In the genomic region with DNA sequence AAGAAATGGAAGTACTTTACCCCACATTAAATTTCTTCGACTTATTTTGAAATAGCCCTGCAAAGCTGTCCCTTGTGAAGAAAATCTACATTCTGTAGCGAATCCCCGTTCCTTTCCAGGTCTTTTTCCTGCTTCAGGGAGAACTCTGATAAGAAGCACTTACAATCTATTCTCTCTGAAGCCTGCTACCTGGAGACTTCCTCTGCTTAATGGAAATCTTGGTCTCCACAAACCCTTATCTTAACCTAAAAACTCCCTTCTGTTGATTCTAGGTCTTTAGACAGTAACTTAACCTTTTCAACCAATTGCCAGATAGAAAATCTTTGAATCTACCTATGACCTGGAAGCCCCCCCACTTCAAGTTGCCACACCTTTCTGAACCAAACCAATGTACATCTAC, we compare ENCODE assay signal across 14 cellular contexts. TPM values are rescaled to one million over a fixed set of nuclear protein-coding genes. Genes with fewer than 3 reads are reported as not detected.
A peak's percentile ranks its signal among the peaks of the same experiment; 100 is the strongest.
DNase-seq lines count a peak whose midpoint lies in the region; ATAC-seq and TF ChIP-seq lines count a peak whose summit lies in the region.
"Had no signal": no experiment of that assay in that cellular context is flagged by ENCODE, and none has a peak within 500 bp of the region (broad histone marks: within the 10 kb centered on the region; RNA-seq: fewer than 3 reads in every experiment).

No MANE protein-coding gene starts in this region.

- POLR2A ChIA-PET in activated CD4-positive, alpha-beta T cell treated with anti-CD3 and anti-CD28 coated beads, Interleukin-2, amount 10 ng/mL, durations not matched to agents 7 days and 5 days (lab: Charles Lee), result interaction anchor here (0.7 to 1.5 kb wide), 2 partner anchors 11 to 67 kb away, joined by 3 read pairs; partner anchors contain the start of gene FOXK2

- no peaks in the 10 kb centered on the region for H3K27me3 Mint-ChIP-seq in activated CD4-positive, alpha-beta T cell treated with anti-CD3 and anti-CD28 coated beads, Interleukin-2, amount 10 ng/mL, durations not matched to agents 7 days and 5 days
- H3K27me3 Mint-ChIP-seq in T-helper 17 cell (no peaks in the 10 kb centered on the region), progenitor cell of endocrine pancreas (no peaks in the 10 kb centered on the region)
- no peaks in the 10 kb centered on the region for H3K27me3 Mint-ChIP-seq in central memory CD8-positive, alpha-beta T cell
- H3K27me3 Mint-ChIP-seq: stimulated activated naive B cell treated with anti-CD40 and anti-IgM and Interleukin-4, amounts not matched to agents 10 μg/mL and 1 μg/mL and 100 μg/mL, for 72 hours had no signal

- no peak for TF ChIP-seq CTCF in progenitor cell of endocrine pancreas (IDR thresholded peaks at IDR 0.05; ENCODE audit: unreplicated experiment)

- peak overlapping the region; percentile 94 for H3K27ac Mint-ChIP-seq in activated CD4-positive, alpha-beta T cell treated with anti-CD3 and anti-CD28 coated beads, Interleukin-2, amount 10 ng/mL, durations not matched to agents 7 days and 5 days
- peak overlapping the region; percentile 96 for H3K27ac Mint-ChIP-seq in T-helper 17 cell
- H3K27ac Mint-ChIP-seq in central memory CD8-positive, alpha-beta T cell (ENCODE audit: low read depth), result no peak overlapping the region
- H3K27ac Mint-ChIP-seq in progenitor cell of endocrine pancreas, result no peak overlapping the region

- H3K4me1 Mint-ChIP-seq in activated CD4-positive, alpha-beta T cell treated with anti-CD3 and anti-CD28 coated beads, Interleukin-2, amount 10 ng/mL, durations not matched to agents 7 days and 5 days, result peaks cover 41% of the 10 kb centered on the region
- H3K4me1 Mint-ChIP-seq in T-helper 17 cell (peaks cover 29% of the 10 kb centered on the region), progenitor cell of endocrine pancreas (ENCODE audit: low read depth) (peaks cover 8% of the 10 kb centered on the region)
- peaks cover 29% of the 10 kb centered on the region for H3K4me1 Mint-ChIP-seq in central memory CD8-positive, alpha-beta T cell

- CTCF ChIA-PET in activated CD4-positive, alpha-beta T cell treated with anti-CD3 and anti-CD28 coated beads, Interleukin-2, amount 10 ng/mL, durations not matched to agents 7 days and 5 days (lab: Charles Lee), result no interaction called here

- no peak for DNase-seq in activated CD4-positive, alpha-beta T cell treated with anti-CD3 and anti-CD28 coated beads, Interleukin-2, amount 10 ng/mL, durations not matched to agents 7 days and 5 days
- no peak for DNase-seq in activated CD4-positive, alpha-beta T cell treated with anti-CD3 and anti-CD28 coated beads, Interleukin-2, amount 50 U/mL, for 48 hours
- DNase-seq in T-helper 17 cell (no peak), progenitor cell of endocrine pancreas (ENCODE audit: low spot score, unreplicated experiment) (no peak), C1 segment of cervical spinal cord (lab: John Stamatoyannopoulos, UW) (no peak)
- DNase-seq in central memory CD8-positive, alpha-beta T cell (ENCODE audit: low spot score in 2 of 2), result no peak
- DNase-seq: adrenal gland; midbrain; MV-4-11; NCI-H1930; NCI-H524; stimulated activated naive B cell treated with anti-CD40 and anti-IgM and Interleukin-4, amounts not matched to agents 10 μg/mL and 1 μg/mL and 100 μg/mL, for 72 hours had no signal

- H3K9me3 Mint-ChIP-seq in activated CD4-positive, alpha-beta T cell treated with anti-CD3 and anti-CD28 coated beads, Interleukin-2, amount 10 ng/mL, durations not matched to agents 7 days and 5 days, result peaks cover 8% of the 10 kb centered on the region
- H3K9me3 Mint-ChIP-seq in central memory CD8-positive, alpha-beta T cell, result no peaks in the 10 kb centered on the region
- peaks cover 14% of the 10 kb centered on the region for H3K9me3 Mint-ChIP-seq in progenitor cell of endocrine pancreas (ENCODE audit: low read depth)
- H3K9me3 Mint-ChIP-seq: stimulated activated naive B cell treated with anti-CD40 and anti-IgM and Interleukin-4, amounts not matched to agents 10 μg/mL and 1 μg/mL and 100 μg/mL, for 72 hours had no signal

- no peaks in the 10 kb centered on the region for H3K9me3 ChIP-seq in T-helper 17 cell (ENCODE audit: control insufficient read depth, low read length, poor library complexity, severe bottlenecking)
- H3K9me3 ChIP-seq: adrenal gland had no signal

- ATAC-seq in T-helper 17 cell, result no peak
- ATAC-seq in central memory CD8-positive, alpha-beta T cell (replicated peaks; ENCODE audit: extremely low read depth, poor library complexity, severe bottlenecking), result no peak
- ATAC-seq in HG03378 (IDR thresholded peaks at IDR 0.05; ENCODE audit: unreplicated experiment), result no peak
- no peak for ATAC-seq in SK-N-SH treated with all-trans-retinoic acid at 6 μM for 48 hours
- ATAC-seq: stimulated activated naive B cell treated with anti-CD40 and anti-IgM and Interleukin-4, amounts not matched to agents 10 μg/mL and 1 μg/mL and 100 μg/mL, for 72 hours had no signal

- H3K36me3 Mint-ChIP-seq in activated CD4-positive, alpha-beta T cell treated with anti-CD3 and anti-CD28 coated beads, Interleukin-2, amount 10 ng/mL, durations not matched to agents 7 days and 5 days (ENCODE audit: low read depth), result peaks cover 44% of the 10 kb centered on the region
- H3K36me3 Mint-ChIP-seq in T-helper 17 cell (ENCODE audit: low read depth), result peaks cover 2% of the 10 kb centered on the region
- peaks cover 20% of the 10 kb centered on the region for H3K36me3 Mint-ChIP-seq in central memory CD8-positive, alpha-beta T cell (ENCODE audit: insufficient read depth)
- H3K36me3 Mint-ChIP-seq in progenitor cell of endocrine pancreas (ENCODE audit: insufficient read depth), result peaks cover 6% of the 10 kb centered on the region

- peak overlapping the region; percentile 92 for H3K4me3 Mint-ChIP-seq in activated CD4-positive, alpha-beta T cell treated with anti-CD3 and anti-CD28 coated beads, Interleukin-2, amount 10 ng/mL, durations not matched to agents 7 days and 5 days
- H3K4me3 Mint-ChIP-seq in T-helper 17 cell (peak overlapping the region; percentile 50), progenitor cell of endocrine pancreas (ENCODE audit: low read depth) (peak overlapping the region; percentile 11)
- peak overlapping the region; percentile 16 for H3K4me3 Mint-ChIP-seq in central memory CD8-positive, alpha-beta T cell

TF ChIP-seq in SK-N-SH treated with all-trans-retinoic acid at 6 μM for 48 hours, 23 proteins besides CTCF, POLR2A, EP300 and RAD21 (continues in another document):
- no peak for TF ChIP-seq PPARA (CRISPR knock-in tag; IDR thresholded peaks at IDR 0.05; ENCODE audit: borderline replicate concordance)
- no peak for TF ChIP-seq CSRNP3 (CRISPR knock-in tag; IDR thresholded peaks at IDR 0.05)
- no peak for TF ChIP-seq ZFP30 (CRISPR knock-in tag; IDR thresholded peaks at IDR 0.05)
- no peak for TF ChIP-seq ZC3H10 (CRISPR knock-in tag; IDR thresholded peaks at IDR 0.05)
- TF ChIP-seq RARB (CRISPR knock-in tag; IDR thresholded peaks at IDR 0.05), result no peak
- TF ChIP-seq TCF4 (CRISPR knock-in tag; IDR thresholded peaks at IDR 0.05; ENCODE audit: borderline replicate concordance), result no peak
- no peak for TF ChIP-seq ESRRG (CRISPR knock-in tag; IDR thresholded peaks at IDR 0.05)
- TF ChIP-seq ZNF70 (CRISPR knock-in tag; IDR thresholded peaks at IDR 0.05), result no peak
- no peak for TF ChIP-seq CSDC2 (CRISPR knock-in tag; IDR thresholded peaks at IDR 0.05)
- TF ChIP-seq, protein P1, sequence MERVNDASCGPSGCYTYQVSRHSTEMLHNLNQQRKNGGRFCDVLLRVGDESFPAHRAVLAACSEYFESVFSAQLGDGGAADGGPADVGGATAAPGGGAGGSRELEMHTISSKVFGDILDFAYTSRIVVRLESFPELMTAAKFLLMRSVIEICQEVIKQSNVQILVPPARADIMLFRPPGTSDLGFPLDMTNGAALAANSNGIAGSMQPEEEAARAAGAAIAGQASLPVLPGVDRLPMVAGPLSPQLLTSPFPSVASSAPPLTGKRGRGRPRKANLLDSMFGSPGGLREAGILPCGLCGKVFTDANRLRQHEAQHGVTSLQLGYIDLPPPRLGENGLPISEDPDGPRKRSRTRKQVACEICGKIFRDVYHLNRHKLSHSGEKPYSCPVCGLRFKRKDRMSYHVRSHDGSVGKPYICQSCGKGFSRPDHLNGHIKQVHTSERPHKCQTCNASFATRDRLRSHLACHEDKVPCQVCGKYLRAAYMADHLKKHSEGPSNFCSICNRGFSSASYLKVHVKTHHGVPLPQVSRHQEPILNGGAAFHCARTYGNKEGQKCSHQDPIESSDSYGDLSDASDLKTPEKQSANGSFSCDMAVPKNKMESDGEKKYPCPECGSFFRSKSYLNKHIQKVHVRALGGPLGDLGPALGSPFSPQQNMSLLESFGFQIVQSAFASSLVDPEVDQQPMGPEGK (CRISPR knock-in tag; IDR thresholded peaks at IDR 0.05; ENCODE audit: borderline replicate concordance), result no peak

RNA-seq across cellular contexts. Expression of gene CYBC1, which starts 1.6 kb away (rescaled TPM):
- 100 to 1,000 TPM; 300 to 324 TPM for total RNA-seq in activated CD4-positive, alpha-beta T cell treated with anti-CD3 and anti-CD28 coated beads, Interleukin-2, amount 10 ng/mL, durations not matched to agents 7 days and 5 days
- total RNA-seq in T-helper 17 cell (100 to 1,000 TPM; 110 to 121 TPM), progenitor cell of endocrine pancreas (109 and 117 TPM in 2 replicates)

RNA-seq across cellular contexts. Expression of gene NARF, which starts 6.4 kb away (rescaled TPM):
- 100 to 1,000 TPM; 105 to 117 TPM for total RNA-seq in activated CD4-positive, alpha-beta T cell treated with anti-CD3 and anti-CD28 coated beads, Interleukin-2, amount 10 ng/mL, durations not matched to agents 7 days and 5 days
- total RNA-seq in T-helper 17 cell (10 to 100 TPM; 86.2 to 94.4 TPM), progenitor cell of endocrine pancreas (86.9 and 94.0 TPM in 2 replicates)

RNA-seq across cellular contexts. Expression of gene OGFOD3, which starts 33.8 kb away (rescaled TPM):
- total RNA-seq in activated CD4-positive, alpha-beta T cell treated with anti-CD3 and anti-CD28 coated beads, Interleukin-2, amount 10 ng/mL, durations not matched to agents 7 days and 5 days, result 10 to 100 TPM; 23.8 to 28.0 TPM
- total RNA-seq in T-helper 17 cell (10 to 100 TPM; 15.8 to 16.5 TPM), progenitor cell of endocrine pancreas (31.3 and 31.4 TPM in 2 replicates)

RNA-seq across cellular contexts. Expression of gene HEXD, which starts 34.0 kb away (rescaled TPM):
- 10 to 100 TPM; 65.5 to 70.2 TPM for total RNA-seq in activated CD4-positive, alpha-beta T cell treated with anti-CD3 and anti-CD28 coated beads, Interleukin-2, amount 10 ng/mL, durations not matched to agents 7 days and 5 days
- total RNA-seq in T-helper 17 cell, result 10 to 100 TPM; 32.2 to 33.4 TPM
- 76.7 and 86.4 TPM in 2 replicates for total RNA-seq in progenitor cell of endocrine pancreas

Comparison
In these comparisons a context has a peak if more than half of its experiments do, and no peak if none do; other contexts are left out.
1. H3K27ac Mint-ChIP-seq: peak in activated CD4-positive, alpha-beta T cell treated with anti-CD3 and anti-CD28 coated beads, Interleukin-2, amount 10 ng/mL, durations not matched to agents 7 days and 5 days (single experiment) and T-helper 17 cell (single experiment); none in central memory CD8-positive, alpha-beta T cell (single experiment) and progenitor cell of endocrine pancreas (single experiment).
2. H3K4me3 Mint-ChIP-seq: peak in every context shown above with its lines; median percentile 92 in activated CD4-positive, alpha-beta T cell treated with anti-CD3 and anti-CD28 coated beads, Interleukin-2, amount 10 ng/mL, durations not matched to agents 7 days and 5 days; 50 in T-helper 17 cell; 16 in central memory CD8-positive, alpha-beta T cell; 11 in progenitor cell of endocrine pancreas.